In genomic region chrX:68504237-68504636, GRCh38 we compare ENCODE assay signal across 8 cellular contexts. TPM values are rescaled to one million over a fixed set of nuclear protein-coding genes. Genes with fewer than 3 reads are reported as not detected.
DNase-seq lines count a peak whose midpoint lies in the region; ATAC-seq, FAIRE-seq and TF ChIP-seq lines count a peak whose summit lies in the region.

No MANE protein-coding gene starts in this region.

- H3K4me1 Mint-ChIP-seq in activated naive CD8-positive, alpha-beta T cell treated with anti-CD3 and anti-CD28 coated beads, Interleukin-2, amount 10 ng/mL, durations not matched to agents 7 days and 5 days: peaks cover 11% of the 10 kb centered on the region

- peak; percentile 56 for ATAC-seq in activated naive CD8-positive, alpha-beta T cell treated with anti-CD3 and anti-CD28 coated beads, Interleukin-2, amount 10 ng/mL, durations not matched to agents 7 days and 5 days (ENCODE audit: low read depth)
- no peak for ATAC-seq in HG02970 (IDR thresholded peaks at IDR 0.05; ENCODE audit: low FRiP score, unreplicated experiment)

- intact Hi-C loops in esophagus squamous epithelium (cut with DNase I): no loop called here
- intact Hi-C loops in thyroid gland (cut with DNase I): no loop called here

- H3K9me3 ChIP-seq in esophagus squamous epithelium: no peaks in the 10 kb centered on the region
- no peaks in the 10 kb centered on the region for H3K9me3 ChIP-seq in thyroid gland

- no peak for TF ChIP-seq CTCF in esophagus squamous epithelium (IDR thresholded peaks at IDR 0.05)
- no peak for TF ChIP-seq CTCF in thyroid gland (IDR thresholded peaks at IDR 0.05)

- DNase-seq in GM19239 (ENCODE audit: insufficient read length, low spot score) (no peak), RCC 7860 (ENCODE audit: low spot score) (peak; percentile 33), esophagus squamous epithelium (lab: John Stamatoyannopoulos, UW) (no peak), thyroid gland (no peak), NCI-H524 (lab: John Stamatoyannopoulos, UW) (no peak)
- DNase-seq in activated naive CD8-positive, alpha-beta T cell treated with anti-CD3 and anti-CD28 coated beads, Interleukin-2, amount 10 ng/mL, durations not matched to agents 7 days and 5 days: no peak
- DNase-seq in stimulated activated CD4-positive, alpha-beta T cell treated with anti-CD3 and anti-CD28 coated beads, Interleukin-15, amount 100 ng/mL, for 48 hours (ENCODE audit: low read depth in 2 of 2): peak; percentile 53 to 57

- no peaks in the 10 kb centered on the region for H3K9me3 Mint-ChIP-seq in activated naive CD8-positive, alpha-beta T cell treated with anti-CD3 and anti-CD28 coated beads, Interleukin-2, amount 10 ng/mL, durations not matched to agents 7 days and 5 days

- H3K36me3 ChIP-seq in esophagus squamous epithelium (peaks cover 0 to 9% (median 0%) of the 10 kb centered on the region in 3 donors), thyroid gland (no peaks in the 10 kb centered on the region)

- TF ChIP-seq POLR2A in esophagus squamous epithelium (IDR thresholded peaks at IDR 0.05): no peak
- no peak for TF ChIP-seq POLR2A in thyroid gland (IDR thresholded peaks at IDR 0.05)

- H3K27ac ChIP-seq in esophagus squamous epithelium (no peak overlapping the region), thyroid gland (no peak overlapping the region)

- POLR2A ChIA-PET in activated naive CD8-positive, alpha-beta T cell treated with anti-CD3 and anti-CD28 coated beads, Interleukin-2, amount 10 ng/mL, durations not matched to agents 7 days and 5 days (lab: Charles Lee): no interaction called here

- no peaks in the 10 kb centered on the region for H3K27me3 Mint-ChIP-seq in activated naive CD8-positive, alpha-beta T cell treated with anti-CD3 and anti-CD28 coated beads, Interleukin-2, amount 10 ng/mL, durations not matched to agents 7 days and 5 days

- H3K27ac Mint-ChIP-seq in activated naive CD8-positive, alpha-beta T cell treated with anti-CD3 and anti-CD28 coated beads, Interleukin-2, amount 10 ng/mL, durations not matched to agents 7 days and 5 days: no peak overlapping the region

- FAIRE-seq in GM19239 (lab: Jason Lieb, UNC): peak; percentile 35
- no peak for FAIRE-seq in RCC 7860 (lab: Jason Lieb, UNC)

- no peaks in the 10 kb centered on the region for H3K27me3 ChIP-seq in esophagus squamous epithelium
- no peaks in the 10 kb centered on the region for H3K27me3 ChIP-seq in thyroid gland

- 60% methylated on average over 1 of the region's 4 CpGs; no CpG with 5 or more reads in 1 of the 2 donors for WGBS in esophagus squamous epithelium, 2 donors
- 82 to 83% methylated on average over 4 of the region's 4 CpGs for WGBS in thyroid gland, 2 donors

- peaks cover 9% of the 10 kb centered on the region for H3K36me3 Mint-ChIP-seq in activated naive CD8-positive, alpha-beta T cell treated with anti-CD3 and anti-CD28 coated beads, Interleukin-2, amount 10 ng/mL, durations not matched to agents 7 days and 5 days

- H3K4me3 ChIP-seq in esophagus squamous epithelium (no peak overlapping the region), thyroid gland (replicated peaks in 1 of 3) (no peak overlapping the region)

- no peak overlapping the region for H3K4me3 Mint-ChIP-seq in activated naive CD8-positive, alpha-beta T cell treated with anti-CD3 and anti-CD28 coated beads, Interleukin-2, amount 10 ng/mL, durations not matched to agents 7 days and 5 days

- H3K4me1 ChIP-seq in esophagus squamous epithelium (peaks cover 0 to 15% (median 11%) of the 10 kb centered on the region in 3 donors), thyroid gland (peaks cover 3 to 5% of the 10 kb centered on the region in 2 donors)

RNA-seq across cellular contexts. Expression of gene YIPF6, which starts 5.4 kb away (rescaled TPM):
- 10 to 100 TPM; 14.4 to 17.2 TPM for total RNA-seq in activated naive CD8-positive, alpha-beta T cell treated with anti-CD3 and anti-CD28 coated beads, Interleukin-2, amount 10 ng/mL, durations not matched to agents 7 days and 5 days
- total RNA-seq in esophagus squamous epithelium (10 to 100 TPM; 14.8 to 22.0 (median 18.2) TPM), thyroid gland (10 to 100 TPM; 35.2 to 65.4 (median 41.6) TPM)

Comparison
In these comparisons a context has a peak if more than half of its experiments do, and no peak if none do; other contexts are left out.
1. DNase-seq: peak in RCC 7860 (single experiment) and stimulated activated CD4-positive, alpha-beta T cell treated with anti-CD3 and anti-CD28 coated beads, Interleukin-15, amount 100 ng/mL, for 48 hours (2 of 2); none in GM19239 (single experiment), activated naive CD8-positive, alpha-beta T cell treated with anti-CD3 and anti-CD28 coated beads, Interleukin-2, amount 10 ng/mL, durations not matched to agents 7 days and 5 days (single experiment), esophagus squamous epithelium (single experiment), thyroid gland (0 of 2) and NCI-H524 (0 of 2).